In the genomic region with DNA sequence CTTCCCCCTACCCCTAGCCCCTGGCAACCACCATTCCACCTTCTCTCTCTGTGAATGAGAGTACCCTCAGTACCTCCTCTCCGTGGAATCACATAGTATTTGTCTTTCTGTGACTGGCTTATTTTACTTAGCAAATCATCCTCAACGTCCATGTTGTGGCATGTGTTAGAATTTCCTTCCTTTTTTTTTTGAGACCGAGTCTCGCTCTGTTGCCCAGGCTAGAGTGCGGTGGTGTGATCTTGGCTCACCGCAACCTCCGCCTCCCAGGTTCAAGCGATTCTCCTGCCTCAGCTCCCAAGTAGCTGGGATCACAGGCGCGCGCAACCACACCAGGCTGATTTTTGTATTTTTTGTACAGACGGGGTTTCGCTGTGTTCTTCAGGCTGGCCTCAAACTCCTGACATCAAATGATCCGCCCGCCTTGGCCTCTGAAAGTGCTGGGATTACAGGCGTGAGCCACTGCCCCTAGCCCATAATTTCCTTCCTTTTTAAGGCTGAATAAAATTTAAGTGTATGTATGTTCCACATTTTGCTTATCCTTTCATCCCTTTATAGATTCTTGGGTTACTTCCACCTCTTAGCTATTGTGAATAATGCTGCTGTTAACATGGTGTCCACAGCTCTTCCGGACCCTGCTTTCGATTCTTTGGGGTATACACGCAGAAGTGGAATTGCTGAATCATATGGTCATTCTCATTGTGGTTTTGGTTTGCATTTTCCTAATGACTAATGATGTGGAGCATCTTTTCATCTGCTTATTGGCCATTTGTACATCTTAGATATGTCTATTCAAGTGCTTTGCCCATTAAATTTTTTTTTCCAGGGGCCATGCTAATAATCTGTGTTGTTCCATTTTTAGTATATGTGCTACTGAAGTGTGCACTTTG, we compare ENCODE assay signal across 11 cellular contexts. TPM values are rescaled to one million over a fixed set of nuclear protein-coding genes. Genes with fewer than 3 reads are reported as not detected.
DNase-seq lines count a peak whose midpoint lies in the region; ATAC-seq and TF ChIP-seq lines count a peak whose summit lies in the region.
"Had no signal": no experiment of that assay in that cellular context is flagged by ENCODE, and none has a peak within 500 bp of the region (broad histone marks: within the 10 kb centered on the region; RNA-seq: fewer than 3 reads in every experiment).

No MANE protein-coding gene starts in this region.

- H3K4me2 ChIP-seq in osteoblast (ENCODE audit: insufficient read depth, low read length), result peak overlapping the region; percentile 50

- H3K36me3 ChIP-seq in SJSA1, result peaks cover 13% of the 10 kb centered on the region
- no peaks in the 10 kb centered on the region for H3K36me3 ChIP-seq in osteoblast (ENCODE audit: insufficient read depth, low read length)
- H3K36me3 ChIP-seq in testis (ENCODE audit: low read depth, missing control alignments), result no peaks in the 10 kb centered on the region
- H3K36me3 ChIP-seq: WERI-Rb-1 had no signal

- H3K9me3 ChIP-seq in SJSA1 (replicated peaks) (no peaks in the 10 kb centered on the region), osteoblast (ENCODE audit: low read depth, low read length) (no peaks in the 10 kb centered on the region), testis (no peaks in the 10 kb centered on the region)

- H2AFZ ChIP-seq in osteoblast (ENCODE audit: low read length), result peak overlapping the region; percentile 47

- TF ChIP-seq CTCF in osteoblast (IDR thresholded peaks at IDR 0.05; ENCODE audit: extremely low read depth, low read depth, low read length) (no peak), omental fat pad (IDR thresholded peaks at IDR 0.05) (no peak), testis (IDR thresholded peaks at IDR 0.05) (no peak)

- H4K20me1 ChIP-seq in osteoblast (ENCODE audit: insufficient read depth, low read length), result no peaks in the 10 kb centered on the region

- H3K79me2 ChIP-seq in osteoblast (ENCODE audit: insufficient read depth, low read length), result no peaks in the 10 kb centered on the region

- H3K4me3 ChIP-seq in SJSA1 (no peak overlapping the region), osteoblast (ENCODE audit: insufficient read depth, low read length) (no peak overlapping the region), testis (no peak overlapping the region)

- intact Hi-C loops in testis (cut with DNase I; ENCODE audit: low total_unique reads), result no loop called here
- intact Hi-C loops in posterior cingulate gyrus (cut with DNase I), result no loop called here

- WGBS in testis, 2 donors, result 93 to 94% methylated on average over 18 to 19 of the region's 19 CpGs

- H3K4me1 ChIP-seq in SJSA1 (replicated peaks) (peaks cover 14% of the 10 kb centered on the region), osteoblast (ENCODE audit: insufficient read depth, low read length) (peaks cover 13% of the 10 kb centered on the region), testis (no peaks in the 10 kb centered on the region)

- TF ChIP-seq POLR2A in testis (IDR thresholded peaks at IDR 0.05), result no peak

- peak overlapping the region; percentile 69 for H3K27ac ChIP-seq in SJSA1
- H3K27ac ChIP-seq in osteoblast (ENCODE audit: low read depth, low read length), result peak overlapping the region; percentile 85
- no peak overlapping the region for H3K27ac ChIP-seq in testis
- H3K27ac ChIP-seq: WERI-Rb-1 had no signal

- DNase-seq in SJSA1 (ENCODE audit: low read depth in 1 of 2, low spot score in 2 of 2), result peak in 1 of 2 experiments; percentile 74
- peak; percentile 87 for DNase-seq in osteoblast (ENCODE audit: insufficient read length, low spot score, missing footprints)
- DNase-seq in omental fat pad (ENCODE audit: low spot score), result no peak
- DNase-seq in testis, result no peak
- no peak for DNase-seq in posterior cingulate gyrus
- DNase-seq: NCI-H2081 treated with DMSO at 0.1 percent for 48 hours; stimulated activated CD4-positive, alpha-beta T cell treated with anti-CD3 and anti-CD28 coated beads, Interleukin-1b, Interleukin-23, amount 100 ng/mL, for 48 hours; WERI-Rb-1 had no signal

- ATAC-seq in GM18873 (IDR thresholded peaks at IDR 0.05; ENCODE audit: low FRiP score, unreplicated experiment) (peak; percentile 76), HG02610 (IDR thresholded peaks at IDR 0.05; ENCODE audit: unreplicated experiment) (peak; percentile 64), omental fat pad (ENCODE audit: low FRiP score) (no peak)

- no peaks in the 10 kb centered on the region for H3K27me3 ChIP-seq in SJSA1 (replicated peaks)
- no peaks in the 10 kb centered on the region for H3K27me3 ChIP-seq in osteoblast (ENCODE audit: insufficient read depth, low read length)
- no peaks in the 10 kb centered on the region for H3K27me3 ChIP-seq in testis

RNA-seq across cellular contexts. Expression of gene ERRFI1, which starts 32.3 kb away (rescaled TPM):
- 18.4 and 21.7 TPM in 2 replicates for total RNA-seq in SJSA1 (2014; rRNA removed; shearing (Covaris generic))
- total RNA-seq in osteoblast, result 60.4 and 69.5 TPM in 2 replicates
- total RNA-seq in omental fat pad, result 100 to 1,000 TPM; 108 to 313 (median 204) TPM
- 10 to 100 TPM; 43.3 to 47.9 TPM for total RNA-seq in testis
- polyA plus RNA-seq in testis (ENCODE audit: insufficient read depth, low read depth, low replicate concordance), result 27.3 TPM

RNA-seq across cellular contexts. Expression of gene PARK7, which starts 32.3 kb away (rescaled TPM):
- 436 and 479 TPM in 2 replicates for total RNA-seq in SJSA1 (2014; rRNA removed; shearing (Covaris generic))
- total RNA-seq in osteoblast, result 158 and 168 TPM in 2 replicates
- 100 to 1,000 TPM; 151 to 260 (median 216) TPM for total RNA-seq in omental fat pad
- 100 to 1,000 TPM; 110 to 129 TPM for total RNA-seq in testis
- 281 TPM for polyA plus RNA-seq in testis (ENCODE audit: insufficient read depth, low read depth, low replicate concordance)

RNA-seq across cellular contexts. Expression of gene TNFRSF9, which starts 53.2 kb away (rescaled TPM):
- total RNA-seq in SJSA1 (2014; rRNA removed; shearing (Covaris generic)), result 3.4 and 5.6 TPM in 2 replicates
- total RNA-seq in osteoblast (under 0.01 TPM in 2 replicates), omental fat pad (1 to 10 TPM in 1 of 4 donors, under 1 TPM in 3; 0.44 to 1.1 (median 0.63) TPM), testis (under 1 TPM; 0.06 to 0.08 TPM)
- 0.24 TPM for polyA plus RNA-seq in testis (ENCODE audit: insufficient read depth, low read depth, low replicate concordance)
- polyA plus RNA-seq: keratinocyte had no signal

Comparison
In these comparisons a context has a peak if more than half of its experiments do, and no peak if none do; other contexts are left out.
1. H3K27ac ChIP-seq: peak in SJSA1 (single experiment) and osteoblast (single experiment); none in testis (0 of 2).